ENCODE assay signal across 18 cellular contexts in the genomic region with DNA sequence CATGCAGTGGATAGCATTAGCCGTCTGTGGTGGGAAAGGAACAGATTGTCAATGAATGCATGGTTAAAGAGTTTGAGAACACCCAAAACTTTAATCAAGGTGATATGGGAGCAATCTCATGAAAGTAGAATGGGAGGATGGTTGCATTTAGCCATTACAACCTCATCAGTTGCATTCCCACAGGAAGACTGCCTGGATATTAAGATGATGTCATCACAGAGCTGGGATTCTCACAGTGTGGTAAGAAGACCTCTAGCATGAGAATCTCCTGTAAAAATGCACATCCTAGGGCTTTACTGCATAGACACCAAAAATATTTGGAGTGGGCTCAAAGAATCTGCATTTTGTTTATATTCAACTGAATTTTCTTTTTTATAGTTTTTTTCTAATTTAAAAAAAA.
DNase-seq lines count a peak whose midpoint lies in the region; ATAC-seq, FAIRE-seq and TF ChIP-seq lines count a peak whose summit lies in the region.
"Had no signal": no experiment of that assay in that cellular context is flagged by ENCODE, and none has a peak within 500 bp of the region (broad histone marks: within the 10 kb centered on the region; RNA-seq: fewer than 3 reads in every experiment).

No MANE protein-coding gene starts in this region.

- H3K9me3 ChIP-seq in HepG2 (ENCODE audit: low read length) (peaks cover 25% of the 10 kb centered on the region), right lobe of liver (no peaks in the 10 kb centered on the region), astrocyte (ENCODE audit: insufficient read depth, low read depth, low read length) (no peaks in the 10 kb centered on the region), mesenchymal stem cell (ENCODE audit: control insufficient read depth, low read length) (peaks cover 22% of the 10 kb centered on the region), heart right ventricle (peaks cover 0 to 6% (median 0%) of the 10 kb centered on the region in 11 donors)

- no peak overlapping the region for H2AK5ac ChIP-seq in mesenchymal stem cell (ENCODE audit: low read length, severe bottlenecking)

- intact Hi-C loops in HepG2 (cut with micrococcal nuclease; ENCODE audit: unreplicated experiment): no loop called here
- intact Hi-C loops in right lobe of liver (cut with DNase I): no loop called here
- intact Hi-C loops in heart right ventricle (cut with DNase I): no loop called here

- H2BK15ac ChIP-seq in mesenchymal stem cell (ENCODE audit: low read depth, poor library complexity, severe bottlenecking): no peak overlapping the region

- no peak for TF ChIP-seq CTCF in HepG2 (CRISPR knock-in tag; IDR thresholded peaks at IDR 0.05)
- no peak for TF ChIP-seq CTCF in right lobe of liver (IDR thresholded peaks at IDR 0.05)
- TF ChIP-seq CTCF in astrocyte (IDR thresholded peaks at IDR 0.05; ENCODE audit: insufficient read depth, low read depth, low read length): no peak
- TF ChIP-seq CTCF in heart right ventricle (IDR thresholded peaks at IDR 0.05): no peak

- H3K4me1 ChIP-seq in HepG2 (ENCODE audit: insufficient read depth, low read length) (no peaks in the 10 kb centered on the region), right lobe of liver (no peaks in the 10 kb centered on the region), astrocyte (ENCODE audit: insufficient read depth, low read length) (no peaks in the 10 kb centered on the region), mesenchymal stem cell (ENCODE audit: control insufficient read depth, insufficient read depth, low read depth, low read length) (no peaks in the 10 kb centered on the region), heart right ventricle (peaks cover 0 to 9% (median 0%) of the 10 kb centered on the region in 9 donors)
- H3K4me1 ChIP-seq: BLaER1 treated with 17β-estradiol and CSF1 and Interleukin-3, amounts not matched to agents 10 nM and 100 nM had no signal

- no peak overlapping the region for H4K8ac ChIP-seq in mesenchymal stem cell (ENCODE audit: low read length)

- H3K27me3 Mint-ChIP-seq in astrocyte (ENCODE audit: low read depth, unreplicated experiment): no peaks in the 10 kb centered on the region

- H3K4ac ChIP-seq in mesenchymal stem cell (ENCODE audit: low read depth in 1 of 2, low read length in 2 of 2): no peak overlapping the region

- CTCF ChIA-PET in HepG2 (lab: Yijun Ruan, JAX; ENCODE audit: low intra/inter-chr PET ratio, low total read pairs): no interaction called here

- in situ Hi-C loops in HepG2 (cut with HindIII; ENCODE audit: extremely low pct_ligation_motif_present, low pct_unique_long_range_greater_than_20kb): no loop called here

- H3K9ac ChIP-seq in HepG2 (ENCODE audit: insufficient read depth, low read depth, low read length): no peak overlapping the region
- no peak overlapping the region for H3K9ac ChIP-seq in astrocyte (ENCODE audit: low read length)
- H3K9ac ChIP-seq in mesenchymal stem cell (ENCODE audit: low read length): no peak overlapping the region
- H3K9ac ChIP-seq: BLaER1 treated with 17β-estradiol and CSF1 and Interleukin-3, amounts not matched to agents 10 nM and 100 nM had no signal

- H3K36me3 ChIP-seq in HepG2 (replicated peaks in 1 of 2; ENCODE audit: control insufficient read depth in 1 of 2, insufficient read depth in 2 of 2, low read length in 2 of 2) (no peaks in the 10 kb centered on the region), right lobe of liver (no peaks in the 10 kb centered on the region), astrocyte (ENCODE audit: insufficient read depth, low read length) (no peaks in the 10 kb centered on the region), mesenchymal stem cell (ENCODE audit: control insufficient read depth in 1 of 2, insufficient read depth in 2 of 2, low read depth in 1 of 2, low read length in 2 of 2) (no peaks in the 10 kb centered on the region), heart right ventricle (no peaks in the 10 kb centered on the region)
- H3K36me3 ChIP-seq: BLaER1 treated with 17β-estradiol and CSF1 and Interleukin-3, amounts not matched to agents 10 nM and 100 nM had no signal

- H3K9me3 Mint-ChIP-seq in astrocyte (ENCODE audit: unreplicated experiment): peaks cover 3% of the 10 kb centered on the region

- WGBS in HepG2 (ENCODE audit: low lambda C conversion rate): 0% methylated on average over 1 of the region's 1 CpG
- WGBS in right lobe of liver (ENCODE audit: insufficient coverage, low coverage, low lambda C conversion rate, missing lambda C conversion rate): 40% methylated on average over 1 of the region's 1 CpG
- 79% methylated on average over 1 of the region's 1 CpG for WGBS in mesenchymal stem cell
- WGBS in heart right ventricle, 2 donors: 85 to 87% methylated on average over 1 of the region's 1 CpG

- no peak overlapping the region for H2BK5ac ChIP-seq in mesenchymal stem cell (ENCODE audit: low read depth, low read length, poor library complexity, severe bottlenecking)

- H3K79me2 ChIP-seq in HepG2 (ENCODE audit: insufficient read depth, low read length) (no peaks in the 10 kb centered on the region), astrocyte (ENCODE audit: insufficient read depth, low read length) (no peaks in the 10 kb centered on the region)

- no peak overlapping the region for H2BK120ac ChIP-seq in mesenchymal stem cell (ENCODE audit: low read depth, low read length)

- no peak overlapping the region for H4K91ac ChIP-seq in mesenchymal stem cell (ENCODE audit: low read length)

- no peak overlapping the region for H3K4me3 Mint-ChIP-seq in astrocyte (ENCODE audit: unreplicated experiment)
- H3K4me3 Mint-ChIP-seq: B cell; CD8-positive, alpha-beta T cell; H9 had no signal

- H2BK12ac ChIP-seq in mesenchymal stem cell (ENCODE audit: low read length in 2 of 2): no peak overlapping the region

- FAIRE-seq in HepG2 (lab: Jason Lieb, UNC) (no peak), astrocyte (lab: Jason Lieb, UNC) (no peak)

- peaks cover 3% of the 10 kb centered on the region for H3K4me1 Mint-ChIP-seq in astrocyte (ENCODE audit: low read depth, unreplicated experiment)
- H3K4me1 Mint-ChIP-seq: B cell, H9 had no signal

- H3K4me2 ChIP-seq in HepG2 (ENCODE audit: low read depth, low read length): no peak overlapping the region
- no peak overlapping the region for H3K4me2 ChIP-seq in astrocyte (ENCODE audit: low read length)
- H3K4me2 ChIP-seq in mesenchymal stem cell (ENCODE audit: low read length, poor library complexity, severe bottlenecking): no peak overlapping the region
- H3K4me2 ChIP-seq: BLaER1 treated with 17β-estradiol and CSF1 and Interleukin-3, amounts not matched to agents 10 nM and 100 nM had no signal

- H3K4me3 ChIP-seq in HepG2 (replicated peaks in 1 of 3; ENCODE audit: insufficient read depth in 1 of 3, low read depth in 2 of 3, low read length in 3 of 3): no peak overlapping the region
- H3K4me3 ChIP-seq in right lobe of liver: no peak overlapping the region
- H3K4me3 ChIP-seq in astrocyte (ENCODE audit: insufficient read depth, low read depth, low read length): no peak overlapping the region
- H3K4me3 ChIP-seq in mesenchymal stem cell (ENCODE audit: insufficient read depth in 1 of 2, low read depth in 1 of 2, low read length in 2 of 2): no peak overlapping the region
- H3K4me3 ChIP-seq in heart right ventricle: no peak overlapping the region
- H3K4me3 ChIP-seq: BLaER1 treated with 17β-estradiol and CSF1 and Interleukin-3, amounts not matched to agents 10 nM and 100 nM had no signal

- H3K27me3 ChIP-seq in HepG2 (ENCODE audit: control insufficient read depth in 1 of 2, insufficient read depth in 2 of 2, low read length in 2 of 2) (no peaks in the 10 kb centered on the region), right lobe of liver (no peaks in the 10 kb centered on the region), astrocyte (ENCODE audit: insufficient read depth, low read length) (no peaks in the 10 kb centered on the region), mesenchymal stem cell (ENCODE audit: control insufficient read depth in 1 of 2, insufficient read depth in 1 of 2, low read length in 2 of 2) (no peaks in the 10 kb centered on the region), heart right ventricle (no peaks in the 10 kb centered on the region)
- H3K27me3 ChIP-seq: BLaER1 treated with 17β-estradiol and CSF1 and Interleukin-3, amounts not matched to agents 10 nM and 100 nM had no signal

- no peak overlapping the region for H3K18ac ChIP-seq in mesenchymal stem cell (ENCODE audit: low read depth in 1 of 2, low read length in 2 of 2)

- ATAC-seq in HepG2 (no peak), right lobe of liver (no peak), heart right ventricle (no peak)
- ATAC-seq: CD8-positive, alpha-beta T cell had no signal

- DNase-seq in HepG2 (ENCODE audit: low spot score) (no peak), right lobe of liver (no peak), astrocyte (ENCODE audit: low read depth) (peak; percentile 2), kidney tubule cell (ENCODE audit: low spot score) (peak; percentile 20), mesenchymal stem cell (no peak), NCI-H748 treated with DMSO at 0.1 percent for 48 hours (lab: John Stamatoyannopoulos, UW) (no peak), heart right ventricle (no peak)
- DNase-seq: Calu3; CD8-positive, alpha-beta T cell; DMS 273 treated with DMSO at 0.1 percent for 48 hours; DMS53; DND-41; GDM1; GOT3; H9 had no signal

- no peaks in the 10 kb centered on the region for H3K36me3 Mint-ChIP-seq in astrocyte (ENCODE audit: low read depth, unreplicated experiment)
- H3K36me3 Mint-ChIP-seq: CD8-positive, alpha-beta T cell had no signal

- TF ChIP-seq POLR2A in HepG2 (IDR thresholded peaks at IDR 0.05; ENCODE audit: insufficient read depth in 1 of 2, low read depth in 2 of 2, low read length in 2 of 2): no peak
- TF ChIP-seq POLR2A in right lobe of liver (IDR thresholded peaks at IDR 0.05): no peak

- BruUV-seq in HepG2 (replicated peaks; lab: Mats Ljungman, UMichigan): no TSS peak

- H3K27ac Mint-ChIP-seq in astrocyte (ENCODE audit: unreplicated experiment): peak overlapping the region; percentile 75
- H3K27ac Mint-ChIP-seq: B cell; CD8-positive, alpha-beta T cell; H9 had no signal

- TF ChIP-seq EP300 in HepG2 (IDR thresholded peaks at IDR 0.05; ENCODE audit: low read depth in 2 of 2, low read length in 2 of 2) (no peak), HepG2 (CRISPR knock-in tag; IDR thresholded peaks at IDR 0.05; ENCODE audit: borderline replicate concordance) (no peak)

- H3K14ac ChIP-seq in mesenchymal stem cell (ENCODE audit: low read length in 2 of 2): no peak overlapping the region

- H4K20me1 ChIP-seq in HepG2 (ENCODE audit: insufficient read depth, low read length): no peaks in the 10 kb centered on the region
- H4K20me1 ChIP-seq in astrocyte (ENCODE audit: insufficient read depth, low read length): no peaks in the 10 kb centered on the region
- H4K20me1 ChIP-seq: BLaER1 treated with 17β-estradiol and CSF1 and Interleukin-3, amounts not matched to agents 10 nM and 100 nM had no signal

- H3K27ac ChIP-seq in HepG2 (ENCODE audit: extremely low read length, insufficient read depth, low read length): no peak overlapping the region
- no peak overlapping the region for H3K27ac ChIP-seq in right lobe of liver
- no peak overlapping the region for H3K27ac ChIP-seq in astrocyte (ENCODE audit: low read depth, low read length)
- H3K27ac ChIP-seq in mesenchymal stem cell (ENCODE audit: low read length, poor library complexity, severe bottlenecking): no peak overlapping the region
- no peak overlapping the region for H3K27ac ChIP-seq in heart right ventricle
- H3K27ac ChIP-seq: 22Rv1; BLaER1 treated with 17β-estradiol and CSF1 and Interleukin-3, amounts not matched to agents 10 nM and 100 nM had no signal

- POLR2A ChIA-PET in HepG2 (lab: Yijun Ruan, JAX): no interaction called here

- H2AFZ ChIP-seq in HepG2 (ENCODE audit: low read length) (no peak overlapping the region), astrocyte (ENCODE audit: low read depth, low read length) (no peak overlapping the region), mesenchymal stem cell (ENCODE audit: low read depth, low read length) (no peak overlapping the region)

- TF ChIP-seq RAD21 in HepG2 (CRISPR knock-in tag; IDR thresholded peaks at IDR 0.05): no peak

- H3K23ac ChIP-seq in mesenchymal stem cell (ENCODE audit: low read length in 2 of 2): no peak overlapping the region

- no peaks in the 10 kb centered on the region for H3K79me1 ChIP-seq in mesenchymal stem cell (replicated peaks; ENCODE audit: low read length, poor library complexity, severe bottlenecking)

Comparison
In these comparisons a context has a peak if more than half of its experiments do, and no peak if none do; other contexts are left out.
1. DNase-seq: peak in astrocyte (single experiment) and kidney tubule cell (single experiment); none in HepG2 (single experiment), right lobe of liver (0 of 3), mesenchymal stem cell (single experiment), NCI-H748 treated with DMSO at 0.1 percent for 48 hours (single experiment) and heart right ventricle (0 of 2).